Comparison of ENCODE assay signal across 23 cellular contexts in the genomic region with DNA sequence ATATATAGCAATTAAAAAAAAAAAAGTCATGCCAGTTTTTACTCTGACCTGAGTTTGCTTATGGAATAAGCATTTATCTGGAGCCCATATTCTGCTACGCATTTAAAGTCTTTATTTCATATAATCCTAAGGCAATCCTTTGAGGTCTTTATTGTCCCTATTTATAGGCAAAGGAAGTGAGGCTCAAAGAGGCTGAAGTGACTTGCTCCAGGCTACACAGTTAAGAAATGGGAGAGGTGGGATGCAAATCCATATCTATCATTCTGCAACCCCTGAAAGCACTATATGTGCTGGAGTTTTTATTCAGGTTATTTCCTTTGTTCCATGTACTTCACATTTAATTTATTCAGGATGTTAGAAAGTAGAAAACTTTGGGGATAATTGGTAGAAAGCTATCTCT. TPM values are rescaled to one million over a fixed set of nuclear protein-coding genes. Genes with fewer than 3 reads are reported as not detected.
"Had no signal": no experiment of that assay in that cellular context is flagged by ENCODE, and none has a peak within 500 bp of the region (broad histone marks: within the 10 kb centered on the region; RNA-seq: fewer than 3 reads in every experiment).

No MANE protein-coding gene starts in this region.

- H3K36me3 ChIP-seq: esophagus muscularis mucosa, gastroesophageal sphincter, left lung had no signal

- DNase-seq: dermis blood vessel endothelial cell; dorsolateral prefrontal cortex; effector CD4-positive, alpha-beta T cell; effector memory CD4-positive, alpha-beta T cell; foreskin keratinocyte; heart left ventricle; hypothalamus; immature natural killer cell; left cardiac atrium; left lung; left ventricle myocardium superior; mammary epithelial cell; mesendoderm; midbrain had no signal

- H3K9me3 ChIP-seq: esophagus muscularis mucosa, gastroesophageal sphincter, heart left ventricle, left lung had no signal

- H3K4me3 ChIP-seq: coronary artery, dorsolateral prefrontal cortex, esophagus muscularis mucosa, gastroesophageal sphincter, heart left ventricle, hepatocyte, left lung, lung had no signal

- H3K27ac ChIP-seq: coronary artery, dorsolateral prefrontal cortex, esophagus muscularis mucosa, foreskin keratinocyte, gastroesophageal sphincter, heart left ventricle, hepatocyte, left lung had no signal

- H3K4me1 ChIP-seq: foreskin keratinocyte had no signal

- FAIRE-seq: colon, endothelial cell of umbilical vein, frontal cortex, keratinocyte had no signal

- H3K27me3 ChIP-seq: dorsolateral prefrontal cortex, esophagus muscularis mucosa, foreskin keratinocyte, gastroesophageal sphincter, heart left ventricle, hepatocyte, left lung had no signal

RNA-seq across cellular contexts. Expression of a gene that starts 33.0 kb away (rescaled TPM):
- total RNA-seq: left ventricle myocardium superior had no signal
